ENCODE assay signal across 2 cellular contexts in genomic region chr1:159591981-159592380, GRCh38.
TF ChIP-seq lines count a peak whose summit lies in the region.

No MANE protein-coding gene starts in this region.

TF ChIP-seq in liver, 16 proteins besides CTCF, POLR2A, EP300 and RAD21 (continued from another document):
- no peak for TF ChIP-seq NR2F2 (IDR thresholded peaks at IDR 0.05)
- no peak for TF ChIP-seq HNF4A (conservative IDR thresholded peaks at IDR 0.05)
- TF ChIP-seq GABPA (IDR thresholded peaks at IDR 0.05 in 1 of 2, conservative IDR thresholded peaks at IDR 0.05 in 1 of 2), result no peak
- no peak for TF ChIP-seq YY1 (IDR thresholded peaks at IDR 0.05)
- TF ChIP-seq FOXA1 (IDR thresholded peaks at IDR 0.05), result no peak
- TF ChIP-seq, protein P1, sequence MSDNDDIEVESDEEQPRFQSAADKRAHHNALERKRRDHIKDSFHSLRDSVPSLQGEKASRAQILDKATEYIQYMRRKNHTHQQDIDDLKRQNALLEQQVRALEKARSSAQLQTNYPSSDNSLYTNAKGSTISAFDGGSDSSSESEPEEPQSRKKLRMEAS (IDR thresholded peaks at IDR 0.05), result no peak
- no peak for TF ChIP-seq JUND (IDR thresholded peaks at IDR 0.05)

TF ChIP-seq in SK-N-SH, 30 proteins besides CTCF, POLR2A, EP300 and RAD21 (continued from another document):
- TF ChIP-seq, protein P2, sequence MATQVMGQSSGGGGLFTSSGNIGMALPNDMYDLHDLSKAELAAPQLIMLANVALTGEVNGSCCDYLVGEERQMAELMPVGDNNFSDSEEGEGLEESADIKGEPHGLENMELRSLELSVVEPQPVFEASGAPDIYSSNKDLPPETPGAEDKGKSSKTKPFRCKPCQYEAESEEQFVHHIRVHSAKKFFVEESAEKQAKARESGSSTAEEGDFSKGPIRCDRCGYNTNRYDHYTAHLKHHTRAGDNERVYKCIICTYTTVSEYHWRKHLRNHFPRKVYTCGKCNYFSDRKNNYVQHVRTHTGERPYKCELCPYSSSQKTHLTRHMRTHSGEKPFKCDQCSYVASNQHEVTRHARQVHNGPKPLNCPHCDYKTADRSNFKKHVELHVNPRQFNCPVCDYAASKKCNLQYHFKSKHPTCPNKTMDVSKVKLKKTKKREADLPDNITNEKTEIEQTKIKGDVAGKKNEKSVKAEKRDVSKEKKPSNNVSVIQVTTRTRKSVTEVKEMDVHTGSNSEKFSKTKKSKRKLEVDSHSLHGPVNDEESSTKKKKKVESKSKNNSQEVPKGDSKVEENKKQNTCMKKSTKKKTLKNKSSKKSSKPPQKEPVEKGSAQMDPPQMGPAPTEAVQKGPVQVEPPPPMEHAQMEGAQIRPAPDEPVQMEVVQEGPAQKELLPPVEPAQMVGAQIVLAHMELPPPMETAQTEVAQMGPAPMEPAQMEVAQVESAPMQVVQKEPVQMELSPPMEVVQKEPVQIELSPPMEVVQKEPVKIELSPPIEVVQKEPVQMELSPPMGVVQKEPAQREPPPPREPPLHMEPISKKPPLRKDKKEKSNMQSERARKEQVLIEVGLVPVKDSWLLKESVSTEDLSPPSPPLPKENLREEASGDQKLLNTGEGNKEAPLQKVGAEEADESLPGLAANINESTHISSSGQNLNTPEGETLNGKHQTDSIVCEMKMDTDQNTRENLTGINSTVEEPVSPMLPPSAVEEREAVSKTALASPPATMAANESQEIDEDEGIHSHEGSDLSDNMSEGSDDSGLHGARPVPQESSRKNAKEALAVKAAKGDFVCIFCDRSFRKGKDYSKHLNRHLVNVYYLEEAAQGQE (IDR thresholded peaks at IDR 0.05; ENCODE audit: low read depth, low read length), result no peak
- TF ChIP-seq ZBTB33 (IDR thresholded peaks at IDR 0.05; ENCODE audit: borderline replicate concordance, low read depth) (no peak), ELF1 (IDR thresholded peaks at IDR 0.05) (no peak), GATA2 (CRISPR knock-in tag; IDR thresholded peaks at IDR 0.05) (no peak), MEF2A (IDR thresholded peaks at IDR 0.05; ENCODE audit: borderline replicate concordance, low read depth) (no peak), SMC3 (IDR thresholded peaks at IDR 0.05; ENCODE audit: low read depth, low read length) (no peak), USF1 (IDR thresholded peaks at IDR 0.05; ENCODE audit: borderline replicate concordance, low read depth) (no peak), TAF1 (IDR thresholded peaks at IDR 0.05; ENCODE audit: borderline replicate concordance, low read depth, low read length) (no peak)
